In the genomic region with DNA sequence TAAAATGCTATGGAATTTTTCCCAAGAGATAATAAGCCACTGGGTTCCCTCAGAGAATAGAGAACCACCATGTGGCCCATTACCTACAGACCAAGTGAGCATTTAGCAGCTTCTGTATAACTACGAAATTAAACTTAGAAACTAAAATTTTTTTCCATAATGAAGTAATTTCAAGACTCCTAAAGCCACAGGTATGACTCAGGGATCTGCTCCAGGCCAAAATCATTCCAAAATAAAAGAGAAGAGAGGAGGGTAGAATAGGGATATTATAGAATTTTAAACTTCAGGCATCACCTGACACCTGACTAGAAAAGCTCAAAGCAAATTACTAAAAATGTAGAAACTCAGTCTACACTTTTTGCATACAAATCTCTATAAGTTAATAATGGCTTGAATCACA, we compare ENCODE assay signal across 1 cellular context.
TF ChIP-seq lines count a peak whose summit lies in the region.

No MANE protein-coding gene starts in this region.

TF ChIP-seq in A549, 52 proteins besides CTCF, POLR2A, EP300 and RAD21 (continued from another document):
- TF ChIP-seq, protein P1, sequence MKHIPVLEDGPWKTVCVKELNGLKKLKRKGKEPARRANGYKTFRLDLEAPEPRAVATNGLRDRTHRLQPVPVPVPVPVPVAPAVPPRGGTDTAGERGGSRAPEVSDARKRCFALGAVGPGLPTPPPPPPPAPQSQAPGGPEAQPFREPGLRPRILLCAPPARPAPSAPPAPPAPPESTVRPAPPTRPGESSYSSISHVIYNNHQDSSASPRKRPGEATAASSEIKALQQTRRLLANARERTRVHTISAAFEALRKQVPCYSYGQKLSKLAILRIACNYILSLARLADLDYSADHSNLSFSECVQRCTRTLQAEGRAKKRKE (CRISPR knock-in tag; IDR thresholded peaks at IDR 0.05; ENCODE audit: low read depth) = no peak
- TF ChIP-seq NPAS2 (CRISPR knock-in tag; IDR thresholded peaks at IDR 0.05; ENCODE audit: borderline replicate concordance) (no peak), EHMT2 (IDR thresholded peaks at IDR 0.05; ENCODE audit: low read depth) (no peak), CEBPB (IDR thresholded peaks at IDR 0.05) (no peak), CBX2 (IDR thresholded peaks at IDR 0.05; ENCODE audit: borderline replicate concordance, low read depth) (no peak), GATA3 (IDR thresholded peaks at IDR 0.05; ENCODE audit: borderline replicate concordance) (no peak), ESRRA (IDR thresholded peaks at IDR 0.05; ENCODE audit: borderline replicate concordance, low read length) (no peak), MAZ (IDR thresholded peaks at IDR 0.05; ENCODE audit: borderline replicate concordance, low read depth, low read length) (no peak), SREBF2 (IDR thresholded peaks at IDR 0.05) (no peak), MYC (IDR thresholded peaks at IDR 0.05; ENCODE audit: borderline replicate concordance, low read length) (no peak), SMC3 (IDR thresholded peaks at IDR 0.05) (no peak), POLR2AphosphoS2 (conservative IDR thresholded peaks at IDR 0.05; ENCODE audit: low read length) (no peak)
- TF ChIP-seq, protein P2, sequence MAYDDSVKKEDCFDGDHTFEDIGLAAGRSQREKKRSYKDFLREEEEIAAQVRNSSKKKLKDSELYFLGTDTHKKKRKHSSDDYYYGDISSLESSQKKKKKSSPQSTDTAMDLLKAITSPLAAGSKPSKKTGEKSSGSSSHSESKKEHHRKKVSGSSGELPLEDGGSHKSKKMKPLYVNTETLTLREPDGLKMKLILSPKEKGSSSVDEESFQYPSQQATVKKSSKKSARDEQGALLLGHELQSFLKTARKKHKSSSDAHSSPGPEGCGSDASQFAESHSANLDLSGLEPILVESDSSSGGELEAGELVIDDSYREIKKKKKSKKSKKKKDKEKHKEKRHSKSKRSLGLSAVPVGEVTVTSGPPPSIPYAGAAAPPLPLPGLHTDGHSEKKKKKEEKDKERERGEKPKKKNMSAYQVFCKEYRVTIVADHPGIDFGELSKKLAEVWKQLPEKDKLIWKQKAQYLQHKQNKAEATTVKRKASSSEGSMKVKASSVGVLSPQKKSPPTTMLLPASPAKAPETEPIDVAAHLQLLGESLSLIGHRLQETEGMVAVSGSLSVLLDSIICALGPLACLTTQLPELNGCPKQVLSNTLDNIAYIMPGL (CRISPR knock-in tag; IDR thresholded peaks at IDR 0.05; ENCODE audit: borderline replicate concordance) = no peak
- TF ChIP-seq, protein P3, sequence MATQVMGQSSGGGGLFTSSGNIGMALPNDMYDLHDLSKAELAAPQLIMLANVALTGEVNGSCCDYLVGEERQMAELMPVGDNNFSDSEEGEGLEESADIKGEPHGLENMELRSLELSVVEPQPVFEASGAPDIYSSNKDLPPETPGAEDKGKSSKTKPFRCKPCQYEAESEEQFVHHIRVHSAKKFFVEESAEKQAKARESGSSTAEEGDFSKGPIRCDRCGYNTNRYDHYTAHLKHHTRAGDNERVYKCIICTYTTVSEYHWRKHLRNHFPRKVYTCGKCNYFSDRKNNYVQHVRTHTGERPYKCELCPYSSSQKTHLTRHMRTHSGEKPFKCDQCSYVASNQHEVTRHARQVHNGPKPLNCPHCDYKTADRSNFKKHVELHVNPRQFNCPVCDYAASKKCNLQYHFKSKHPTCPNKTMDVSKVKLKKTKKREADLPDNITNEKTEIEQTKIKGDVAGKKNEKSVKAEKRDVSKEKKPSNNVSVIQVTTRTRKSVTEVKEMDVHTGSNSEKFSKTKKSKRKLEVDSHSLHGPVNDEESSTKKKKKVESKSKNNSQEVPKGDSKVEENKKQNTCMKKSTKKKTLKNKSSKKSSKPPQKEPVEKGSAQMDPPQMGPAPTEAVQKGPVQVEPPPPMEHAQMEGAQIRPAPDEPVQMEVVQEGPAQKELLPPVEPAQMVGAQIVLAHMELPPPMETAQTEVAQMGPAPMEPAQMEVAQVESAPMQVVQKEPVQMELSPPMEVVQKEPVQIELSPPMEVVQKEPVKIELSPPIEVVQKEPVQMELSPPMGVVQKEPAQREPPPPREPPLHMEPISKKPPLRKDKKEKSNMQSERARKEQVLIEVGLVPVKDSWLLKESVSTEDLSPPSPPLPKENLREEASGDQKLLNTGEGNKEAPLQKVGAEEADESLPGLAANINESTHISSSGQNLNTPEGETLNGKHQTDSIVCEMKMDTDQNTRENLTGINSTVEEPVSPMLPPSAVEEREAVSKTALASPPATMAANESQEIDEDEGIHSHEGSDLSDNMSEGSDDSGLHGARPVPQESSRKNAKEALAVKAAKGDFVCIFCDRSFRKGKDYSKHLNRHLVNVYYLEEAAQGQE (IDR thresholded peaks at IDR 0.05) = no peak
- TF ChIP-seq, protein P4, sequence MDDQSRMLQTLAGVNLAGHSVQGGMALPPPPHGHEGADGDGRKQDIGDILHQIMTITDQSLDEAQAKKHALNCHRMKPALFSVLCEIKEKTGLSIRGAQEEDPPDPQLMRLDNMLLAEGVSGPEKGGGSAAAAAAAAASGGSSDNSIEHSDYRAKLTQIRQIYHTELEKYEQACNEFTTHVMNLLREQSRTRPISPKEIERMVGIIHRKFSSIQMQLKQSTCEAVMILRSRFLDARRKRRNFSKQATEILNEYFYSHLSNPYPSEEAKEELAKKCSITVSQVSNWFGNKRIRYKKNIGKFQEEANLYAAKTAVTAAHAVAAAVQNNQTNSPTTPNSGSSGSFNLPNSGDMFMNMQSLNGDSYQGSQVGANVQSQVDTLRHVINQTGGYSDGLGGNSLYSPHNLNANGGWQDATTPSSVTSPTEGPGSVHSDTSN (IDR thresholded peaks at IDR 0.05) = no peak
- TF ChIP-seq, protein P5, sequence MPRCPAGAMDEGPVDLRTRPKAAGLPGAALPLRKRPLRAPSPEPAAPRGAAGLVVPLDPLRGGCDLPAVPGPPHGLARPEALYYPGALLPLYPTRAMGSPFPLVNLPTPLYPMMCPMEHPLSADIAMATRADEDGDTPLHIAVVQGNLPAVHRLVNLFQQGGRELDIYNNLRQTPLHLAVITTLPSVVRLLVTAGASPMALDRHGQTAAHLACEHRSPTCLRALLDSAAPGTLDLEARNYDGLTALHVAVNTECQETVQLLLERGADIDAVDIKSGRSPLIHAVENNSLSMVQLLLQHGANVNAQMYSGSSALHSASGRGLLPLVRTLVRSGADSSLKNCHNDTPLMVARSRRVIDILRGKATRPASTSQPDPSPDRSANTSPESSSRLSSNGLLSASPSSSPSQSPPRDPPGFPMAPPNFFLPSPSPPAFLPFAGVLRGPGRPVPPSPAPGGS (IDR thresholded peaks at IDR 0.05) = no peak
TF ChIP-seq in A549: peak in this region for 0.
